21 cellular contexts compared by ENCODE assay signal in genomic region chr17:78105101-78105500, GRCh38. TPM values are rescaled to one million over a fixed set of nuclear protein-coding genes. Genes with fewer than 3 reads are reported as not detected.
DNase-seq lines count a peak whose midpoint lies in the region; ATAC-seq and TF ChIP-seq lines count a peak whose summit lies in the region.
"Had no signal": no experiment of that assay in that cellular context is flagged by ENCODE, and none has a peak within 500 bp of the region (broad histone marks: within the 10 kb centered on the region; RNA-seq: fewer than 3 reads in every experiment).

No MANE protein-coding gene starts in this region.

- DNase-seq in Right ventricle myocardium inferior (ENCODE audit: missing footprints): peak; percentile 27
- no peak for DNase-seq in cardiac septum (ENCODE audit: low spot score)
- DNase-seq in GM23338 (ENCODE audit: low spot score): no peak
- no peak for DNase-seq in dorsolateral prefrontal cortex
- DNase-seq in sigmoid colon: peak; percentile 18
- DNase-seq in stomach: no peak
- DNase-seq in colonic mucosa: no peak
- DNase-seq in activated naive CD4-positive, alpha-beta T cell treated with anti-CD3 and anti-CD28 coated beads, Interleukin-2, amount 10 ng/mL, durations not matched to agents 7 days and 5 days: no peak
- DNase-seq: Calu3; CD4-positive, alpha-beta T cell; KG1; MV-4-11; NCI-H187; NCI-H2227 treated with DMSO at 0.1 percent for 48 hours; NCI-H524 treated with DMSO at 0.1 percent for 48 hours; PC-3 had no signal

- H3K9me3 Mint-ChIP-seq in GM23338: peaks cover 16% of the 10 kb centered on the region
- H3K9me3 Mint-ChIP-seq in activated naive CD4-positive, alpha-beta T cell treated with anti-CD3 and anti-CD28 coated beads, Interleukin-2, amount 10 ng/mL, durations not matched to agents 7 days and 5 days: no peaks in the 10 kb centered on the region
- H3K9me3 Mint-ChIP-seq: CD4-positive, alpha-beta T cell had no signal

- no peak for ATAC-seq in Right ventricle myocardium inferior
- peak; percentile 34; the same call in 2 of the 3 replicates for ATAC-seq in GM23338

- H3K27ac ChIP-seq in GM23338 (ENCODE audit: low read depth) (no peak overlapping the region), dorsolateral prefrontal cortex (peak overlapping the region in 41 of 59 donors; percentile 5 to 76 (median 58)), sigmoid colon (no peak overlapping the region), stomach (no peak overlapping the region), colonic mucosa (no peak overlapping the region)
- H3K27ac ChIP-seq: RWPE1, SJSA1 had no signal

- H3K27me3 ChIP-seq in GM23338 (ENCODE audit: insufficient read depth) (no peaks in the 10 kb centered on the region), dorsolateral prefrontal cortex (no peaks in the 10 kb centered on the region), sigmoid colon (no peaks in the 10 kb centered on the region), stomach (no peaks in the 10 kb centered on the region), colonic mucosa (no peaks in the 10 kb centered on the region)
- H3K27me3 ChIP-seq: SJSA1 had no signal

- TF ChIP-seq POLR2A in sigmoid colon (IDR thresholded peaks at IDR 0.05): no peak
- TF ChIP-seq POLR2A in stomach (IDR thresholded peaks at IDR 0.05): no peak

- no peaks in the 10 kb centered on the region for H3F3A ChIP-seq in GM23338 (replicated peaks; ENCODE audit: low read depth)

- H3K4me1 ChIP-seq in GM23338 (ENCODE audit: insufficient read depth) (peaks cover 11% of the 10 kb centered on the region), sigmoid colon (no peaks in the 10 kb centered on the region), stomach (peaks cover 0 to 27% (median 12%) of the 10 kb centered on the region in 4 donors), colonic mucosa (no peaks in the 10 kb centered on the region)

- no peaks in the 10 kb centered on the region for H3K9me2 ChIP-seq in GM23338 (ENCODE audit: insufficient read depth)

- peaks cover 8% of the 10 kb centered on the region for H3K27me3 Mint-ChIP-seq in GM23338 (ENCODE audit: insufficient read depth, low read depth, poor library complexity)
- no peaks in the 10 kb centered on the region for H3K27me3 Mint-ChIP-seq in activated naive CD4-positive, alpha-beta T cell treated with anti-CD3 and anti-CD28 coated beads, Interleukin-2, amount 10 ng/mL, durations not matched to agents 7 days and 5 days
- H3K27me3 Mint-ChIP-seq: B cell; CD4-positive, alpha-beta T cell had no signal

- no peak overlapping the region for H3K9ac ChIP-seq in colonic mucosa (ENCODE audit: low read depth in 2 of 2, low read length in 2 of 2)

- CTCF ChIA-PET in activated naive CD4-positive, alpha-beta T cell treated with anti-CD3 and anti-CD28 coated beads, Interleukin-2, amount 10 ng/mL, durations not matched to agents 7 days and 5 days (lab: Charles Lee): no interaction called here

- H3K4me3 Mint-ChIP-seq in GM23338: no peak overlapping the region; the same call in 2 of the 3 replicates
- no peak overlapping the region for H3K4me3 Mint-ChIP-seq in activated naive CD4-positive, alpha-beta T cell treated with anti-CD3 and anti-CD28 coated beads, Interleukin-2, amount 10 ng/mL, durations not matched to agents 7 days and 5 days
- H3K4me3 Mint-ChIP-seq: B cell; CD4-positive, alpha-beta T cell had no signal

- peaks cover 3% of the 10 kb centered on the region; the same call in 2 of the 3 replicates for H3K4me1 Mint-ChIP-seq in GM23338
- H3K4me1 Mint-ChIP-seq in activated naive CD4-positive, alpha-beta T cell treated with anti-CD3 and anti-CD28 coated beads, Interleukin-2, amount 10 ng/mL, durations not matched to agents 7 days and 5 days: no peaks in the 10 kb centered on the region
- H3K4me1 Mint-ChIP-seq: B cell had no signal

- WGBS in sigmoid colon, 2 donors: 91 to 92% methylated on average over 16 of the region's 16 CpGs
- WGBS in stomach, 5 donors: 67 to 79% (median 71%) methylated on average over 16 of the region's 16 CpGs

- H3K9me3 ChIP-seq in sigmoid colon (no peaks in the 10 kb centered on the region), stomach (no peaks in the 10 kb centered on the region), colonic mucosa (no peaks in the 10 kb centered on the region)
- H3K9me3 ChIP-seq: SJSA1 had no signal

- intact Hi-C loops in Right ventricle myocardium inferior (cut with DNase I): no loop called here
- intact Hi-C loops in cardiac septum (cut with DNase I): no loop called here
- intact Hi-C loops in dorsolateral prefrontal cortex (cut with DNase I): no loop called here
- intact Hi-C loops in sigmoid colon (cut with DNase I): no loop called here
- intact Hi-C loops in stomach (cut with DNase I; ENCODE audit: low total_unique reads): no loop called here
- intact Hi-C loops in colonic mucosa (cut with DNase I): no loop called here

- H2AFZ ChIP-seq in GM23338: no peak overlapping the region

- TF ChIP-seq EP300 in sigmoid colon (IDR thresholded peaks at IDR 0.05): no peak
- no peak for TF ChIP-seq EP300 in stomach (IDR thresholded peaks at IDR 0.05)

- H3K27ac Mint-ChIP-seq in GM23338: no peak overlapping the region
- H3K27ac Mint-ChIP-seq in activated naive CD4-positive, alpha-beta T cell treated with anti-CD3 and anti-CD28 coated beads, Interleukin-2, amount 10 ng/mL, durations not matched to agents 7 days and 5 days: no peak overlapping the region
- H3K27ac Mint-ChIP-seq: B cell; CD4-positive, alpha-beta T cell had no signal

- peaks cover 47% of the 10 kb centered on the region for H3K36me3 Mint-ChIP-seq in GM23338 (ENCODE audit: low read depth)
- peaks cover 42% of the 10 kb centered on the region for H3K36me3 Mint-ChIP-seq in activated naive CD4-positive, alpha-beta T cell treated with anti-CD3 and anti-CD28 coated beads, Interleukin-2, amount 10 ng/mL, durations not matched to agents 7 days and 5 days

- H3K4me2 ChIP-seq in GM23338: no peak overlapping the region

- H3K4me3 ChIP-seq in GM23338: no peak overlapping the region
- no peak overlapping the region for H3K4me3 ChIP-seq in dorsolateral prefrontal cortex
- no peak overlapping the region for H3K4me3 ChIP-seq in sigmoid colon
- no peak overlapping the region for H3K4me3 ChIP-seq in stomach
- H3K4me3 ChIP-seq in colonic mucosa: no peak overlapping the region
- H3K4me3 ChIP-seq: SJSA1 had no signal

- no peak for TF ChIP-seq CTCF in GM23338 (conservative IDR thresholded peaks at IDR 0.05; ENCODE audit: low read depth in 2 of 2)
- no peak for TF ChIP-seq CTCF in dorsolateral prefrontal cortex (IDR thresholded peaks at IDR 0.05 in 54 of 56, conservative IDR thresholded peaks at IDR 0.05 in 2 of 56; ENCODE audit: low read depth in 1 of 56, partially characterized antibody in 56 of 56)
- TF ChIP-seq CTCF in sigmoid colon (IDR thresholded peaks at IDR 0.05): no peak
- no peak for TF ChIP-seq CTCF in stomach (IDR thresholded peaks at IDR 0.05)
- no peak for TF ChIP-seq CTCF in colonic mucosa (IDR thresholded peaks at IDR 0.05)

- H3K79me2 ChIP-seq in GM23338 (replicated peaks; ENCODE audit: insufficient read depth): no peaks in the 10 kb centered on the region

- H3K36me3 ChIP-seq in GM23338 (ENCODE audit: insufficient read depth): peaks cover 29% of the 10 kb centered on the region
- H3K36me3 ChIP-seq in sigmoid colon: peaks cover 0 to 60% (median 13%) of the 10 kb centered on the region in 4 donors
- peaks cover 23 to 77% (median 64%) of the 10 kb centered on the region in 4 donors for H3K36me3 ChIP-seq in stomach
- H3K36me3 ChIP-seq in colonic mucosa: no peaks in the 10 kb centered on the region

- H4K20me1 ChIP-seq in GM23338 (replicated peaks; ENCODE audit: insufficient read depth): no peaks in the 10 kb centered on the region; the same call in 1 of the 2 replicates

TF ChIP-seq in GM23338, 12 proteins besides CTCF, POLR2A, EP300 and RAD21 (continues in another document):
- TF ChIP-seq CREB1 (CRISPR knock-in tag; IDR thresholded peaks at IDR 0.05; ENCODE audit: low read depth) (no peak), EZH2 (IDR thresholded peaks at IDR 0.05; ENCODE audit: low read depth, unreplicated experiment) (no peak)

RNA-seq across cellular contexts. Expression of gene TMC6, which starts 23.5 kb away (rescaled TPM):
- total RNA-seq in Right ventricle myocardium inferior (77.0 TPM), cardiac septum (80.1 TPM), dorsolateral prefrontal cortex (100 to 1,000 TPM in 45 of 120 experiments, 10 to 100 TPM in 75; 17.3 to 352 (median 81.1) TPM), sigmoid colon (10 to 100 TPM in 2 of 4 donors, 1 to 10 TPM in 2; 5.3 to 13.9 (median 8.9) TPM), stomach (100 to 1,000 TPM in 1 of 5 donors, 10 to 100 TPM in 4; 29.9 to 223 (median 46.1) TPM), colonic mucosa (100 to 1,000 TPM; 108 to 159 TPM)
- 56.7 and 72.2 TPM in 2 replicates for total RNA-seq in GM23338 (2014; rRNA removed; shearing (Covaris generic))
- polyA plus RNA-seq in GM23338 (2016; fragmentation: Nextera tagmentation; extraction: Ambion mirVana) (50.0 and 53.3 TPM in 2 replicates), sigmoid colon (100 to 1,000 TPM in 1 of 3 donors, 10 to 100 TPM in 1, 1 to 10 TPM in 1; 9.0 to 145 (median 10.8) TPM), stomach (10 to 100 TPM in 2 of 3 donors, 1 to 10 TPM in 1; 9.2 to 43.5 (median 17.9) TPM)

RNA-seq across cellular contexts. Expression of gene TMC8, which starts 25.5 kb away (rescaled TPM):
- 4.3 TPM for total RNA-seq in Right ventricle myocardium inferior
- 2.2 TPM for total RNA-seq in cardiac septum
- total RNA-seq in GM23338 (2014; rRNA removed; shearing (Covaris generic)): 1.2 and 2.2 TPM in 2 replicates
- polyA plus RNA-seq in GM23338 (2016; fragmentation: Nextera tagmentation; extraction: Ambion mirVana): 1.3 and 1.8 TPM in 2 replicates
- total RNA-seq in dorsolateral prefrontal cortex: 10 to 100 TPM in 18 of 120 experiments, 1 to 10 TPM in 101, under 1 TPM in 1; 0.90 to 20.9 (median 6.7) TPM
- total RNA-seq in sigmoid colon: 10 to 100 TPM in 1 of 4 donors, 1 to 10 TPM in 3; 2.8 to 13.2 (median 3.9) TPM
- 10 to 100 TPM in 1 of 3 donors, 1 to 10 TPM in 2; 1.8 to 51.7 (median 2.1) TPM for polyA plus RNA-seq in sigmoid colon
- 10 to 100 TPM in 2 of 5 donors, 1 to 10 TPM in 3; 4.1 to 19.8 (median 7.8) TPM for total RNA-seq in stomach
- polyA plus RNA-seq in stomach: 1 to 10 TPM; 1.6 to 3.3 (median 2.4) TPM
- total RNA-seq in colonic mucosa: 1 to 10 TPM; 5.3 to 5.4 TPM
- total RNA-seq: SJSA1 had no signal

RNA-seq across cellular contexts. Expression of gene C17orf99, which starts 41.1 kb away (rescaled TPM):
- total RNA-seq in Right ventricle myocardium inferior: not detected
- total RNA-seq in cardiac septum: not detected
- not detected in 2 replicates for total RNA-seq in GM23338 (2014; rRNA removed; shearing (Covaris generic))
- not detected in 2 replicates for polyA plus RNA-seq in GM23338 (2016; fragmentation: Nextera tagmentation; extraction: Ambion mirVana)
- total RNA-seq in dorsolateral prefrontal cortex: 1 to 10 TPM in 2 of 120 experiments, under 1 TPM in 9, not detected in 109; 0.18 to 1.9 (median 0.31) TPM
- total RNA-seq in sigmoid colon: not detected
- under 1 TPM in 1 of 3 donors, not detected in 2; 0.73 TPM for polyA plus RNA-seq in sigmoid colon
- total RNA-seq in stomach: not detected
- polyA plus RNA-seq in stomach: under 1 TPM in 1 of 3 donors, not detected in 2; 0.08 TPM
- total RNA-seq in colonic mucosa: under 1 TPM in 1 of 2 donors, not detected in 1; 0.20 TPM
- total RNA-seq: A172; Calu3; CD4-positive, alpha-beta T cell; H1; SJSA1 had no signal
- polyA plus RNA-seq: H1 had no signal

Comparison
In these comparisons a context has a peak if more than half of its experiments do, and no peak if none do; other contexts are left out.
1. DNase-seq: peak in Right ventricle myocardium inferior (single experiment) and sigmoid colon (single experiment); none in cardiac septum (single experiment), GM23338 (single experiment), dorsolateral prefrontal cortex (0 of 10), stomach (single experiment), colonic mucosa (single experiment) and activated naive CD4-positive, alpha-beta T cell treated with anti-CD3 and anti-CD28 coated beads, Interleukin-2, amount 10 ng/mL, durations not matched to agents 7 days and 5 days (single experiment).
2. H3K27ac ChIP-seq: peak in dorsolateral prefrontal cortex (41 of 59); none in GM23338 (single experiment), sigmoid colon (0 of 4), stomach (0 of 5) and colonic mucosa (single experiment).